In the genomic region with DNA sequence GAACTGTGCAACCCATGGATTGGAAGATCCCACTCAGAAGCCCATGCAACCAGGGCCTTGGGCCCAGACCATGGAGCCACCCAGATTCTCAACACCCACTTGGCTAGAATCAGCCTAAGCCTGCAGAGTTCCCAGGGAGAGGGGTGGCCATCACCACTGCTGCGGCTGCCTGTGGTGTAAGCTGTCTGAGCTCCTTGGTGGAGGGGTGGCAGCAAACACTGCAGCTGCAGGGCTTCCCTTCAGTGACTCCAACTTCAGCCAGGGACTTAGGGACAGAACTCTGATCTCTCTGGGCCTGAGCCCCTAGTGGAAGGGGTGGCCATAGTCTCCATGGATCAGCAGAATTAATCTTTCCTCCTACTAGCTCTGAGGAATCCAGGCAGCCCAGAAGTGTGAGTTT, we compare ENCODE assay signal across 28 cellular contexts.
"Had no signal": no experiment of that assay in that cellular context is flagged by ENCODE, and none has a peak within 500 bp of the region (broad histone marks: within the 10 kb centered on the region; RNA-seq: fewer than 3 reads in every experiment).

No MANE protein-coding gene starts in this region.

- H3K27me3 ChIP-seq: colonic mucosa, dorsolateral prefrontal cortex, esophagus muscularis mucosa, esophagus squamous epithelium, foreskin keratinocyte, gastrocnemius medialis, gastroesophageal sphincter, heart left ventricle, heart right ventricle had no signal

- H3K9me3 ChIP-seq: colonic mucosa, esophagus muscularis mucosa, esophagus squamous epithelium, gastrocnemius medialis, gastroesophageal sphincter had no signal

- H3K4me3 ChIP-seq: colonic mucosa, coronary artery, dorsolateral prefrontal cortex, esophagus muscularis mucosa, esophagus squamous epithelium, gastrocnemius medialis, gastroesophageal sphincter, heart left ventricle, heart right ventricle had no signal

- FAIRE-seq: colon, endometrium, endothelial cell of umbilical vein, frontal cortex had no signal

- H3K4me1 ChIP-seq: colonic mucosa, esophagus muscularis mucosa, gastrocnemius medialis, gastroesophageal sphincter, heart left ventricle, heart right ventricle had no signal

- H3K36me3 ChIP-seq: colonic mucosa, esophagus muscularis mucosa, esophagus squamous epithelium, gastrocnemius medialis, gastroesophageal sphincter, heart left ventricle, heart right ventricle had no signal

- DNase-seq: colonic mucosa; cortex of kidney; dermis blood vessel endothelial cell; dorsolateral prefrontal cortex; effector CD4-positive, alpha-beta T cell; effector CD8-positive, alpha-beta T cell; effector memory CD4-positive, alpha-beta T cell; effector memory CD8-positive, alpha-beta T cell; endodermal cell; erythroblast; esophagus squamous epithelium; foreskin fibroblast; foreskin keratinocyte; foreskin melanocyte; gastrocnemius medialis; glutamatergic neuron; head of caudate nucleus; heart left ventricle; heart right ventricle had no signal

- ATAC-seq: effector memory CD8-positive, alpha-beta T cell; esophagus mucosa; foreskin keratinocyte; gastrocnemius medialis; gastroesophageal sphincter; heart left ventricle; heart right ventricle had no signal

- H3K27ac ChIP-seq: colonic mucosa, coronary artery, dorsolateral prefrontal cortex, epithelial cell of prostate, esophagus muscularis mucosa, esophagus squamous epithelium, foreskin keratinocyte, gastrocnemius medialis, gastroesophageal sphincter, heart left ventricle, heart right ventricle had no signal
